8 cellular contexts compared by ENCODE assay signal in the genomic region with DNA sequence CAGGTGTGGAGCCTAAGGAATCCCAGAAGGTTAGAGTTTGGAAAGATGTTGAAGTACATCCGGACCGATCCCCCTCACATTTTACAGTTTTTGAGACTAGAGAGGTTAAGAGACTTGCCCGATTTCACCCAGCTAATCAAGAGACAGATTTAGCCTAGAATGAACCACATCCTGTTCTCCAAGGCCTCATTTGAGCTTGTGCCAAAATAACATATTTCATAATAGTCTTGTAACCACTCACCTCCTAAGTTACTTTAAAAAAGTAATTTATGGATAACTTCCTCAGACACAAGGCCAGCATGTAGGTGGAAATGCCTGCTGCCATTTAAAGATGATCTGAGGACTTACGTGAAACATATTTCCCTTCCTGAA. TPM values are rescaled to one million over a fixed set of nuclear protein-coding genes. Genes with fewer than 3 reads are reported as not detected.
DNase-seq lines count a peak whose midpoint lies in the region; ATAC-seq and TF ChIP-seq lines count a peak whose summit lies in the region.

No MANE protein-coding gene starts in this region.

- peak overlapping the region in 1 of 4 donors; percentile 5 for H3K4me3 ChIP-seq in upper lobe of left lung

- H3K4me1 ChIP-seq in upper lobe of left lung, result peaks cover 25 to 29% (median 26%) of the 10 kb centered on the region in 4 donors

- no peaks in the 10 kb centered on the region for H3K36me3 ChIP-seq in upper lobe of left lung

- H3K27me3 ChIP-seq in upper lobe of left lung, result no peaks in the 10 kb centered on the region

- TF ChIP-seq CTCF in upper lobe of left lung (IDR thresholded peaks at IDR 0.05), result no peak

- TF ChIP-seq POLR2A in upper lobe of left lung (IDR thresholded peaks at IDR 0.05), result no peak

- 11 to 25% methylated on average over 4 of the region's 4 CpGs for WGBS in upper lobe of left lung, 2 donors

- TF ChIP-seq EP300 in upper lobe of left lung (IDR thresholded peaks at IDR 0.05), result no peak

- H3K27ac ChIP-seq in upper lobe of left lung, result peak overlapping the region in 3 of 4 donors; percentile 43 to 73 (median 65)

- no peaks in the 10 kb centered on the region for H3K9me3 ChIP-seq in upper lobe of left lung

- ATAC-seq in GM18519 (IDR thresholded peaks at IDR 0.05; ENCODE audit: low FRiP score, unreplicated experiment) (peak; percentile 28), HG03103 (IDR thresholded peaks at IDR 0.05; ENCODE audit: low read depth, unreplicated experiment) (peak; percentile 38), upper lobe of left lung (ENCODE audit: low FRiP score in 2 of 2) (peak in 1 of 2 donors; percentile 72)

- peak; percentile 57 for DNase-seq in SKM-1 (lab: John Stamatoyannopoulos, UW; ENCODE audit: unreplicated experiment)
- DNase-seq in foreskin melanocyte, result peak; percentile 29
- DNase-seq in upper lobe of left lung, result no peak
- DNase-seq in NCI-H1092 (lab: John Stamatoyannopoulos, UW), result no peak
- DNase-seq in NCI-H1417 treated with DMSO at 0.1 percent for 48 hours (lab: John Stamatoyannopoulos, UW), result no peak
- no peak for DNase-seq in GDM1 (lab: John Stamatoyannopoulos, UW)

RNA-seq across cellular contexts. Expression of a gene that starts 39.8 kb away (rescaled TPM):
- total RNA-seq in upper lobe of left lung, result 10 to 100 TPM; 30.4 to 56.8 (median 48.9) TPM

Comparison
In these comparisons a context has a peak if more than half of its experiments do, and no peak if none do; other contexts are left out.
1. DNase-seq: peak in SKM-1 (single experiment) and foreskin melanocyte (single experiment); none in upper lobe of left lung (0 of 2), NCI-H1092 (single experiment), NCI-H1417 treated with DMSO at 0.1 percent for 48 hours (single experiment) and GDM1 (single experiment).